Comparison of ENCODE assay signal across 1 cellular context in genomic region chr6:109515781-109516409, GRCh38.
TF ChIP-seq lines count a peak whose summit lies in the region.

No MANE protein-coding gene starts in this region.

TF ChIP-seq in GM23338, 12 proteins besides CTCF, POLR2A, EP300 and RAD21 (continued from another document):
- TF ChIP-seq REST (IDR thresholded peaks at IDR 0.05; ENCODE audit: unreplicated experiment) (no peak), ETS1 (IDR thresholded peaks at IDR 0.05) (no peak), JUNB (IDR thresholded peaks at IDR 0.05; ENCODE audit: unreplicated experiment) (no peak), NANOG (IDR thresholded peaks at IDR 0.05; ENCODE audit: borderline replicate concordance) (no peak), STAT1 (IDR thresholded peaks at IDR 0.05; ENCODE audit: unreplicated experiment) (no peak)
